ENCODE assay signal across 1 cellular context in genomic region chr3:72903004-72903403, GRCh38.
TF ChIP-seq lines count a peak whose summit lies in the region.

No MANE protein-coding gene starts in this region.

TF ChIP-seq in HepG2, 621 proteins besides CTCF, POLR2A, EP300 and RAD21 (continued from another document and continues in another):
- TF ChIP-seq ZNF609 (CRISPR knock-in tag; IDR thresholded peaks at IDR 0.05; ENCODE audit: borderline replicate concordance) (no peak), ZNF703 (CRISPR knock-in tag; IDR thresholded peaks at IDR 0.05; ENCODE audit: borderline replicate concordance) (no peak), ZNF770 (CRISPR knock-in tag; IDR thresholded peaks at IDR 0.05) (no peak), ZNF260 (CRISPR knock-in tag; IDR thresholded peaks at IDR 0.05; ENCODE audit: borderline replicate concordance, low read depth) (no peak), SSRP1 (CRISPR knock-in tag; IDR thresholded peaks at IDR 0.05) (no peak), PAWR (CRISPR knock-in tag; IDR thresholded peaks at IDR 0.05; ENCODE audit: borderline replicate concordance) (no peak), ZNF343 (CRISPR knock-in tag; IDR thresholded peaks at IDR 0.05) (no peak), TOPORS (CRISPR knock-in tag; IDR thresholded peaks at IDR 0.05) (no peak), NFE2 (CRISPR knock-in tag; IDR thresholded peaks at IDR 0.05) (no peak), GATAD1 (CRISPR knock-in tag; IDR thresholded peaks at IDR 0.05) (peak; percentile 34; the same call in 1 of the 2 replicates), U2AF2 (IDR thresholded peaks at IDR 0.05; ENCODE audit: low read depth, low read length) (no peak), PBX3 (CRISPR knock-in tag; IDR thresholded peaks at IDR 0.05; ENCODE audit: borderline replicate concordance) (no peak), CHD4 (IDR thresholded peaks at IDR 0.05; ENCODE audit: borderline replicate concordance, low read length) (no peak), ZNF891 (CRISPR knock-in tag; IDR thresholded peaks at IDR 0.05) (no peak), ZNF841 (CRISPR knock-in tag; IDR thresholded peaks at IDR 0.05; ENCODE audit: borderline replicate concordance) (no peak), ZNF570 (CRISPR knock-in tag; IDR thresholded peaks at IDR 0.05; ENCODE audit: borderline replicate concordance) (no peak), RARA (CRISPR knock-in tag; IDR thresholded peaks at IDR 0.05) (peak; percentile 68), NCOA2 (CRISPR knock-in tag; IDR thresholded peaks at IDR 0.05) (peak; percentile 27; the same call in 1 of the 2 replicates), SIN3A (IDR thresholded peaks at IDR 0.05; ENCODE audit: borderline replicate concordance, low read depth, low read length) (no peak), RBFOX2 (IDR thresholded peaks at IDR 0.05; ENCODE audit: low read depth, low read length) (no peak), KAT8 (CRISPR knock-in tag; IDR thresholded peaks at IDR 0.05) (0 out of 2 replicates have a peak, but pooled peaks have one; percentile 40), RXRA (CRISPR knock-in tag; IDR thresholded peaks at IDR 0.05) (no peak), JDP2 (CRISPR knock-in tag; IDR thresholded peaks at IDR 0.05; ENCODE audit: borderline replicate concordance) (no peak), ZNF251 (CRISPR knock-in tag; IDR thresholded peaks at IDR 0.05) (no peak), ARID4A (CRISPR knock-in tag; IDR thresholded peaks at IDR 0.05; ENCODE audit: borderline replicate concordance) (no peak), KDM5A (IDR thresholded peaks at IDR 0.05; ENCODE audit: borderline replicate concordance, low read length) (no peak), MYNN (CRISPR knock-in tag; IDR thresholded peaks at IDR 0.05; ENCODE audit: low read depth) (no peak), ISX (CRISPR knock-in tag; conservative IDR thresholded peaks at IDR 0.05) (no peak), ZSCAN12 (CRISPR knock-in tag; IDR thresholded peaks at IDR 0.05) (no peak), REPIN1 (CRISPR knock-in tag; IDR thresholded peaks at IDR 0.05; ENCODE audit: borderline replicate concordance, low read depth) (no peak), BRCA1 (CRISPR knock-in tag; IDR thresholded peaks at IDR 0.05) (no peak), KDM1A (CRISPR knock-in tag; IDR thresholded peaks at IDR 0.05) (0 out of 2 replicates have a peak, but pooled peaks have one; percentile 21)
- TF ChIP-seq, protein P1, sequence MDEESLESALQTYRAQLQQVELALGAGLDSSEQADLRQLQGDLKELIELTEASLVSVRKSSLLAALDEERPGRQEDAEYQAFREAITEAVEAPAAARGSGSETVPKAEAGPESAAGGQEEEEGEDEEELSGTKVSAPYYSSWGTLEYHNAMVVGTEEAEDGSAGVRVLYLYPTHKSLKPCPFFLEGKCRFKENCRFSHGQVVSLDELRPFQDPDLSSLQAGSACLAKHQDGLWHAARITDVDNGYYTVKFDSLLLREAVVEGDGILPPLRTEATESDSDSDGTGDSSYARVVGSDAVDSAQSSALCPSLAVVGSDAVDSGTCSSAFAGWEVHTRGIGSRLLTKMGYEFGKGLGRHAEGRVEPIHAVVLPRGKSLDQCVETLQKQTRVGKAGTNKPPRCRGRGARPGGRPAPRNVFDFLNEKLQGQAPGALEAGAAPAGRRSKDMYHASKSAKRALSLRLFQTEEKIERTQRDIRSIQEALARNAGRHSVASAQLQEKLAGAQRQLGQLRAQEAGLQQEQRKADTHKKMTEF (CRISPR knock-in tag; IDR thresholded peaks at IDR 0.05): 0 out of 2 replicates have a peak, but pooled peaks have one; percentile 47
- TF ChIP-seq, protein P2, sequence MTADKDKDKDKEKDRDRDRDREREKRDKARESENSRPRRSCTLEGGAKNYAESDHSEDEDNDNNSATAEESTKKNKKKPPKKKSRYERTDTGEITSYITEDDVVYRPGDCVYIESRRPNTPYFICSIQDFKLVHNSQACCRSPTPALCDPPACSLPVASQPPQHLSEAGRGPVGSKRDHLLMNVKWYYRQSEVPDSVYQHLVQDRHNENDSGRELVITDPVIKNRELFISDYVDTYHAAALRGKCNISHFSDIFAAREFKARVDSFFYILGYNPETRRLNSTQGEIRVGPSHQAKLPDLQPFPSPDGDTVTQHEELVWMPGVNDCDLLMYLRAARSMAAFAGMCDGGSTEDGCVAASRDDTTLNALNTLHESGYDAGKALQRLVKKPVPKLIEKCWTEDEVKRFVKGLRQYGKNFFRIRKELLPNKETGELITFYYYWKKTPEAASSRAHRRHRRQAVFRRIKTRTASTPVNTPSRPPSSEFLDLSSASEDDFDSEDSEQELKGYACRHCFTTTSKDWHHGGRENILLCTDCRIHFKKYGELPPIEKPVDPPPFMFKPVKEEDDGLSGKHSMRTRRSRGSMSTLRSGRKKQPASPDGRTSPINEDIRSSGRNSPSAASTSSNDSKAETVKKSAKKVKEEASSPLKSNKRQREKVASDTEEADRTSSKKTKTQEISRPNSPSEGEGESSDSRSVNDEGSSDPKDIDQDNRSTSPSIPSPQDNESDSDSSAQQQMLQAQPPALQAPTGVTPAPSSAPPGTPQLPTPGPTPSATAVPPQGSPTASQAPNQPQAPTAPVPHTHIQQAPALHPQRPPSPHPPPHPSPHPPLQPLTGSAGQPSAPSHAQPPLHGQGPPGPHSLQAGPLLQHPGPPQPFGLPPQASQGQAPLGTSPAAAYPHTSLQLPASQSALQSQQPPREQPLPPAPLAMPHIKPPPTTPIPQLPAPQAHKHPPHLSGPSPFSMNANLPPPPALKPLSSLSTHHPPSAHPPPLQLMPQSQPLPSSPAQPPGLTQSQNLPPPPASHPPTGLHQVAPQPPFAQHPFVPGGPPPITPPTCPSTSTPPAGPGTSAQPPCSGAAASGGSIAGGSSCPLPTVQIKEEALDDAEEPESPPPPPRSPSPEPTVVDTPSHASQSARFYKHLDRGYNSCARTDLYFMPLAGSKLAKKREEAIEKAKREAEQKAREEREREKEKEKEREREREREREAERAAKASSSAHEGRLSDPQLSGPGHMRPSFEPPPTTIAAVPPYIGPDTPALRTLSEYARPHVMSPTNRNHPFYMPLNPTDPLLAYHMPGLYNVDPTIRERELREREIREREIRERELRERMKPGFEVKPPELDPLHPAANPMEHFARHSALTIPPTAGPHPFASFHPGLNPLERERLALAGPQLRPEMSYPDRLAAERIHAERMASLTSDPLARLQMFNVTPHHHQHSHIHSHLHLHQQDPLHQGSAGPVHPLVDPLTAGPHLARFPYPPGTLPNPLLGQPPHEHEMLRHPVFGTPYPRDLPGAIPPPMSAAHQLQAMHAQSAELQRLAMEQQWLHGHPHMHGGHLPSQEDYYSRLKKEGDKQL (CRISPR knock-in tag; IDR thresholded peaks at IDR 0.05; ENCODE audit: low read depth): no peak
- TF ChIP-seq, protein P3, sequence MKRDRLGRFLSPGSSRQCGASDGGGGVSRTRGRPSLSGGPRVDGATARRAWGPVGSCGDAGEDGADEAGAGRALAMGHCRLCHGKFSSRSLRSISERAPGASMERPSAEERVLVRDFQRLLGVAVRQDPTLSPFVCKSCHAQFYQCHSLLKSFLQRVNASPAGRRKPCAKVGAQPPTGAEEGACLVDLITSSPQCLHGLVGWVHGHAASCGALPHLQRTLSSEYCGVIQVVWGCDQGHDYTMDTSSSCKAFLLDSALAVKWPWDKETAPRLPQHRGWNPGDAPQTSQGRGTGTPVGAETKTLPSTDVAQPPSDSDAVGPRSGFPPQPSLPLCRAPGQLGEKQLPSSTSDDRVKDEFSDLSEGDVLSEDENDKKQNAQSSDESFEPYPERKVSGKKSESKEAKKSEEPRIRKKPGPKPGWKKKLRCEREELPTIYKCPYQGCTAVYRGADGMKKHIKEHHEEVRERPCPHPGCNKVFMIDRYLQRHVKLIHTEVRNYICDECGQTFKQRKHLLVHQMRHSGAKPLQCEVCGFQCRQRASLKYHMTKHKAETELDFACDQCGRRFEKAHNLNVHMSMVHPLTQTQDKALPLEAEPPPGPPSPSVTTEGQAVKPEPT (CRISPR knock-in tag; IDR thresholded peaks at IDR 0.05; ENCODE audit: low read depth): no peak
- TF ChIP-seq, protein P4, sequence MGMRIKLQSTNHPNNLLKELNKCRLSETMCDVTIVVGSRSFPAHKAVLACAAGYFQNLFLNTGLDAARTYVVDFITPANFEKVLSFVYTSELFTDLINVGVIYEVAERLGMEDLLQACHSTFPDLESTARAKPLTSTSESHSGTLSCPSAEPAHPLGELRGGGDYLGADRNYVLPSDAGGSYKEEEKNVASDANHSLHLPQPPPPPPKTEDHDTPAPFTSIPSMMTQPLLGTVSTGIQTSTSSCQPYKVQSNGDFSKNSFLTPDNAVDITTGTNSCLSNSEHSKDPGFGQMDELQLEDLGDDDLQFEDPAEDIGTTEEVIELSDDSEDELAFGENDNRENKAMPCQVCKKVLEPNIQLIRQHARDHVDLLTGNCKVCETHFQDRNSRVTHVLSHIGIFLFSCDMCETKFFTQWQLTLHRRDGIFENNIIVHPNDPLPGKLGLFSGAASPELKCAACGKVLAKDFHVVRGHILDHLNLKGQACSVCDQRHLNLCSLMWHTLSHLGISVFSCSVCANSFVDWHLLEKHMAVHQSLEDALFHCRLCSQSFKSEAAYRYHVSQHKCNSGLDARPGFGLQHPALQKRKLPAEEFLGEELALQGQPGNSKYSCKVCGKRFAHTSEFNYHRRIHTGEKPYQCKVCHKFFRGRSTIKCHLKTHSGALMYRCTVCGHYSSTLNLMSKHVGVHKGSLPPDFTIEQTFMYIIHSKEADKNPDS (CRISPR knock-in tag; IDR thresholded peaks at IDR 0.05): no peak
